In genomic region chr19:29610574-29611271, GRCh38 we compare ENCODE assay signal across 8 cellular contexts. TPM values are rescaled to one million over a fixed set of nuclear protein-coding genes. Genes with fewer than 3 reads are reported as not detected.
A peak's percentile ranks its signal among the peaks of the same experiment; 100 is the strongest.
DNase-seq lines count a peak whose midpoint lies in the region; ATAC-seq, FAIRE-seq and TF ChIP-seq lines count a peak whose summit lies in the region.

No MANE protein-coding gene starts in this region.

- peaks cover 4 to 23% of the 10 kb centered on the region in 2 experiments for H3K36me3 ChIP-seq in endothelial cell of umbilical vein (ENCODE audit: control insufficient read depth in 2 of 2, extremely low read depth in 1 of 2, insufficient read depth in 2 of 2, low read length in 2 of 2)

- peak; percentile 79 to 94 for TF ChIP-seq CTCF in endothelial cell of umbilical vein (IDR thresholded peaks at IDR 0.05; ENCODE audit: extremely low read depth in 1 of 2, insufficient read depth in 1 of 2, low read depth in 1 of 2, low read length in 2 of 2)

- dilution Hi-C loops in endothelial cell of umbilical vein (cut with MboI; ENCODE audit: extremely low pct_ligation_motif_present, low sequenced_read_pairs) = no loop called here

- no peak overlapping the region for H3K27ac ChIP-seq in endothelial cell of umbilical vein (ENCODE audit: insufficient read depth, low read depth, low read length)

- no peaks in the 10 kb centered on the region for H3K9me3 ChIP-seq in endothelial cell of umbilical vein (replicated peaks; ENCODE audit: control insufficient read depth, insufficient read depth, low read length)

- no peaks in the 10 kb centered on the region for H3K27me3 ChIP-seq in endothelial cell of umbilical vein (ENCODE audit: control insufficient read depth in 2 of 2, insufficient read depth in 2 of 2, low read length in 2 of 2)

- no peak for TF ChIP-seq POLR2A in endothelial cell of umbilical vein (IDR thresholded peaks at IDR 0.05; ENCODE audit: low read depth, low read length)

- CTCF ChIA-PET in endothelial cell of umbilical vein (lab: Charles Lee) = interaction anchor here (0.7 to 7.8 kb wide), 28 partner anchors 8 to 331 kb away, joined by 3 to 210 read pairs (median 5); partner anchors contain the start of genes C19orf12, PLEKHF1 and URI1

- peak; percentile 85 for FAIRE-seq in endothelial cell of umbilical vein (lab: Jason Lieb, UNC)

- no TSS peak for BruUV-seq in endothelial cell of umbilical vein (replicated peaks; lab: Mats Ljungman, UMichigan)

- POLR2A ChIA-PET in endothelial cell of umbilical vein (lab: Charles Lee) = interaction anchor here (1.1 kb wide), 1 partner anchor 105 kb away, joined by 5 read pairs; no protein-coding TSS in a partner anchor

- peak; percentile 53 for DNase-seq in CMK (ENCODE audit: low read depth)
- peak; percentile 69 to 74 for DNase-seq in NOMO-1 (lab: John Stamatoyannopoulos, UW; ENCODE audit: unreplicated experiment in 2 of 2)
- DNase-seq in activated CD8-positive, alpha-beta memory T cell treated with anti-CD3 and anti-CD28 coated beads for 48 hours (ENCODE audit: low read depth in 2 of 3, low spot score in 2 of 3) = peak; percentile 51 to 64 (median 63)
- peak; percentile 64 for DNase-seq in endothelial cell of umbilical vein (ENCODE audit: low read depth, low spot score)
- peak; percentile 87 for DNase-seq in myocyte (ENCODE audit: low read depth)
- peak; percentile 69 to 78 for DNase-seq in stimulated activated CD8-positive, alpha-beta memory T cell treated with anti-CD3 and anti-CD28 coated beads, Interleukin-7, amount 100 ng/mL, for 4 hours (ENCODE audit: low read depth in 2 of 2)

- ATAC-seq in GM19395 (IDR thresholded peaks at IDR 0.05; ENCODE audit: unreplicated experiment) (peak; percentile 68), HG03469 (IDR thresholded peaks at IDR 0.05; ENCODE audit: unreplicated experiment) (peak; percentile 80)

- H4K20me1 ChIP-seq in endothelial cell of umbilical vein (replicated peaks; ENCODE audit: control insufficient read depth, extremely low read depth, insufficient read depth, low read length) = no peaks in the 10 kb centered on the region

- H3K4me2 ChIP-seq in endothelial cell of umbilical vein (ENCODE audit: insufficient read depth, low read length) = no peak overlapping the region

- intact Hi-C loops in endothelial cell of umbilical vein (cut with micrococcal nuclease) = loop anchor here (1.0 kb wide), 4 partner anchors 56 to 263 kb away; no protein-coding TSS in a partner anchor

- no peak overlapping the region for H2AFZ ChIP-seq in endothelial cell of umbilical vein (ENCODE audit: low read depth, low read length)

- H3K79me2 ChIP-seq in endothelial cell of umbilical vein (ENCODE audit: control insufficient read depth, insufficient read depth, low read length) = peaks cover 8% of the 10 kb centered on the region

- H3K4me1 ChIP-seq in endothelial cell of umbilical vein (ENCODE audit: control insufficient read depth, extremely low read depth, insufficient read depth, low read length) = peaks cover 5% of the 10 kb centered on the region

- H3K9ac ChIP-seq in endothelial cell of umbilical vein (replicated peaks; ENCODE audit: extremely low read depth, insufficient read depth, low read length) = no peak overlapping the region

- H3K4me3 ChIP-seq in endothelial cell of umbilical vein (replicated peaks in 1 of 3; ENCODE audit: insufficient read depth in 1 of 3, low read depth in 1 of 3, low read length in 3 of 3) = no peak overlapping the region

- no peaks in the 10 kb centered on the region for H3K9me1 ChIP-seq in endothelial cell of umbilical vein (replicated peaks; ENCODE audit: control insufficient read depth, extremely low read depth, insufficient read depth, low read length)

TF ChIP-seq in endothelial cell of umbilical vein, 7 proteins besides CTCF, POLR2A, EP300 and RAD21:
- TF ChIP-seq EZH2 (IDR thresholded peaks at IDR 0.05; ENCODE audit: borderline replicate concordance, low read depth, low read length, severe bottlenecking) (no peak), MYC (IDR thresholded peaks at IDR 0.05; ENCODE audit: low read depth, low read length) (no peak), GATA2 (IDR thresholded peaks at IDR 0.05; ENCODE audit: insufficient read depth, insufficient read length, low read depth, low read length) (no peak), JUN (IDR thresholded peaks at IDR 0.05; ENCODE audit: borderline replicate concordance, insufficient read depth, insufficient read length, low read depth) (no peak), POLR2AphosphoS5 (IDR thresholded peaks at IDR 0.05; ENCODE audit: insufficient read depth, low read depth, low read length) (no peak), MAX (IDR thresholded peaks at IDR 0.05; ENCODE audit: insufficient read depth, insufficient read length) (no peak), FOS (IDR thresholded peaks at IDR 0.05; ENCODE audit: borderline replicate concordance, insufficient read depth, low read length) (no peak)

RNA-seq across cellular contexts. Expression of gene POP4, which starts 4.6 kb away (rescaled TPM):
- total RNA-seq in endothelial cell of umbilical vein (64.4 and 65.4 TPM in 2 replicates), myocyte (58.3 and 67.9 TPM in 2 replicates)
- polyA plus RNA-seq in endothelial cell of umbilical vein = 55.0 and 56.2 TPM in 2 replicates
- 69.5 and 81.6 TPM in 2 replicates for polyA plus RNA-seq in endothelial cell of umbilical vein (2011; cell fraction: cytosol; rRNA removed)
- 92.0 and 106 TPM in 2 replicates for polyA plus RNA-seq in endothelial cell of umbilical vein (2011; cell fraction: nucleus; rRNA removed)
- 77.6 and 95.4 TPM in 2 replicates for polyA plus RNA-seq in endothelial cell of umbilical vein (2012)
- 52.5 and 65.4 TPM in 2 replicates for polyA minus RNA-seq in endothelial cell of umbilical vein
- polyA minus RNA-seq in endothelial cell of umbilical vein (2011; cell fraction: cytosol; rRNA and poly(A)+ RNA removed) = 30.5 TPM
- polyA minus RNA-seq in endothelial cell of umbilical vein (2011; cell fraction: nucleus; rRNA and poly(A)+ RNA removed) = 38.0 and 55.1 TPM in 2 replicates
- polyA plus RNA-seq in myocyte (2012) = 71.5 TPM

RNA-seq across cellular contexts. Expression of gene PLEKHF1, which starts 54.5 kb away (rescaled TPM):
- 4.0 and 5.5 TPM in 2 replicates for total RNA-seq in endothelial cell of umbilical vein
- polyA plus RNA-seq in endothelial cell of umbilical vein = 5.5 and 8.4 TPM in 2 replicates
- 2.3 and 3.7 TPM in 2 replicates for polyA plus RNA-seq in endothelial cell of umbilical vein (2011; cell fraction: cytosol; rRNA removed)
- 1.9 and 2.7 TPM in 2 replicates for polyA plus RNA-seq in endothelial cell of umbilical vein (2011; cell fraction: nucleus; rRNA removed)
- 3.7 and 4.9 TPM in 2 replicates for polyA plus RNA-seq in endothelial cell of umbilical vein (2012)
- 2.8 and 4.4 TPM in 2 replicates for polyA minus RNA-seq in endothelial cell of umbilical vein
- polyA minus RNA-seq in endothelial cell of umbilical vein (2011; cell fraction: cytosol; rRNA and poly(A)+ RNA removed) = 2.5 TPM
- 0.77 and 2.6 TPM in 2 replicates for polyA minus RNA-seq in endothelial cell of umbilical vein (2011; cell fraction: nucleus; rRNA and poly(A)+ RNA removed)
- total RNA-seq in myocyte = 29.3 and 38.1 TPM in 2 replicates
- 31.5 TPM for polyA plus RNA-seq in myocyte (2012)
